In genomic region chr19:43751466-43752220, GRCh38 we compare ENCODE assay signal across 12 cellular contexts. TPM values are rescaled to one million over a fixed set of nuclear protein-coding genes. Genes with fewer than 3 reads are reported as not detected.
DNase-seq lines count a peak whose midpoint lies in the region; ATAC-seq, FAIRE-seq and TF ChIP-seq lines count a peak whose summit lies in the region.
"Had no signal": no experiment of that assay in that cellular context is flagged by ENCODE, and none has a peak within 500 bp of the region (broad histone marks: within the 10 kb centered on the region; RNA-seq: fewer than 3 reads in every experiment).

No MANE protein-coding gene starts in this region.

- H3K36me3 ChIP-seq in mammary epithelial cell (ENCODE audit: insufficient read depth, low read length): peaks cover 29% of the 10 kb centered on the region
- peaks cover 0 to 21% (median 19%) of the 10 kb centered on the region in 3 donors for H3K36me3 ChIP-seq in pancreas

- dilution Hi-C loops in mammary epithelial cell (cut with HindIII; ENCODE audit: low sequenced_read_pairs): no loop called here

- H3K4me1 ChIP-seq in mammary epithelial cell (ENCODE audit: insufficient read depth, low read length) (peaks cover 45% of the 10 kb centered on the region), pancreas (peaks cover 0 to 23% (median 7%) of the 10 kb centered on the region in 3 donors)
- H3K4me1 ChIP-seq: BE2C had no signal

- H2AFZ ChIP-seq in mammary epithelial cell (ENCODE audit: low read depth, low read length): no peak overlapping the region

- H3K4me1 Mint-ChIP-seq in stimulated activated naive CD8-positive, alpha-beta T cell treated with anti-CD3 and anti-CD28 coated beads, Interleukin-15, Interleukin-2, amounts not matched to agents 100 ng/mL and 50 ng/mL, for 24 hours (ENCODE audit: low read depth): peaks cover 64% of the 10 kb centered on the region

- H3K9me3 Mint-ChIP-seq in stimulated activated naive CD8-positive, alpha-beta T cell treated with anti-CD3 and anti-CD28 coated beads, Interleukin-15, Interleukin-2, amounts not matched to agents 100 ng/mL and 50 ng/mL, for 24 hours: no peaks in the 10 kb centered on the region

- H3K4me3 ChIP-seq in mammary epithelial cell (replicated peaks in 1 of 3; ENCODE audit: insufficient read depth in 1 of 3, low read depth in 2 of 3, low read length in 3 of 3) (no peak overlapping the region), pancreas (no peak overlapping the region)

- H3K27ac ChIP-seq in mammary epithelial cell (ENCODE audit: insufficient read depth, low read depth, low read length): peak overlapping the region; percentile 21
- no peak overlapping the region for H3K27ac ChIP-seq in pancreas

- H3K36me3 Mint-ChIP-seq in stimulated activated naive CD8-positive, alpha-beta T cell treated with anti-CD3 and anti-CD28 coated beads, Interleukin-15, Interleukin-2, amounts not matched to agents 100 ng/mL and 50 ng/mL, for 24 hours (ENCODE audit: low read depth): peaks cover 66% of the 10 kb centered on the region

- FAIRE-seq in pancreas (lab: Jason Lieb, UNC): no peak
- FAIRE-seq: islet of Langerhans had no signal

- no peak for DNase-seq in stimulated activated naive CD8-positive, alpha-beta T cell treated with anti-CD3 and anti-CD28 coated beads, Interleukin-15, Interleukin-2, amounts not matched to agents 100 U/mL and 50 U/mL, for 24 hours
- DNase-seq in mammary epithelial cell (peak; percentile 33), pancreas (no peak)
- DNase-seq: activated gamma-delta T cell, BE2C, NCI-H524 treated with DMSO at 0.1 percent for 48 hours had no signal

- BruUV-seq in mammary epithelial cell (replicated peaks; lab: Mats Ljungman, UMichigan): no TSS peak

- peaks cover 64% of the 10 kb centered on the region for H3K79me2 ChIP-seq in mammary epithelial cell (ENCODE audit: insufficient read depth, low read length)

- intact Hi-C loops in mammary epithelial cell (cut with micrococcal nuclease): no loop called here
- intact Hi-C loops in pancreas (cut with DNase I): no loop called here

- 92% methylated on average over 4 of the region's 4 CpGs for WGBS in mammary epithelial cell (ENCODE audit: low coverage, missing lambda C conversion rate)
- WGBS in pancreas, 2 donors: 44 to 48% methylated on average over 4 of the region's 4 CpGs

- in situ Hi-C loops in mammary epithelial cell (cut with MboI; ENCODE audit: low sequenced_read_pairs in 2 of 2): no loop called here

- CTCF ChIA-PET in mammary epithelial cell (lab: Charles Lee; ENCODE audit: low non-redundant PET): interaction anchor here (0.7 kb wide), 1 partner anchor 64 kb away, joined by 7 read pairs; no protein-coding TSS in a partner anchor

- no peak overlapping the region for H3K9ac ChIP-seq in mammary epithelial cell (ENCODE audit: insufficient read depth, low read length)

- no peaks in the 10 kb centered on the region for H3K27me3 ChIP-seq in mammary epithelial cell (ENCODE audit: insufficient read depth, low read length)
- no peaks in the 10 kb centered on the region for H3K27me3 ChIP-seq in pancreas
- H3K27me3 ChIP-seq: BE2C had no signal

- H3K9me3 ChIP-seq in mammary epithelial cell (replicated peaks; ENCODE audit: insufficient read depth, low read length) (no peaks in the 10 kb centered on the region), pancreas (no peaks in the 10 kb centered on the region)
- H3K9me3 ChIP-seq: BE2C had no signal

- peak overlapping the region; percentile 96 for H3K4me3 Mint-ChIP-seq in stimulated activated naive CD8-positive, alpha-beta T cell treated with anti-CD3 and anti-CD28 coated beads, Interleukin-15, Interleukin-2, amounts not matched to agents 100 ng/mL and 50 ng/mL, for 24 hours

- no peaks in the 10 kb centered on the region for H3K27me3 Mint-ChIP-seq in stimulated activated naive CD8-positive, alpha-beta T cell treated with anti-CD3 and anti-CD28 coated beads, Interleukin-15, Interleukin-2, amounts not matched to agents 100 ng/mL and 50 ng/mL, for 24 hours

- no peak for ATAC-seq in stimulated activated naive CD8-positive, alpha-beta T cell treated with anti-CD3 and anti-CD28 coated beads, Interleukin-15, Interleukin-2, amounts not matched to agents 100 U/mL and 50 U/mL, for 24 hours
- ATAC-seq in pancreas (no peak), GM21619 (IDR thresholded peaks at IDR 0.05; ENCODE audit: unreplicated experiment) (no peak), HG03097 (IDR thresholded peaks at IDR 0.05; ENCODE audit: low FRiP score, unreplicated experiment) (no peak)

- no peak overlapping the region for H3K4me2 ChIP-seq in mammary epithelial cell (ENCODE audit: insufficient read depth, low read depth, low read length)

- TF ChIP-seq CTCF in mammary epithelial cell (conservative IDR thresholded peaks at IDR 0.05 in 1 of 2, IDR thresholded peaks at IDR 0.05 in 1 of 2; ENCODE audit: extremely low read depth in 1 of 2, insufficient read depth in 1 of 2, low read depth in 1 of 2, low read length in 2 of 2) (no peak), pancreas (IDR thresholded peaks at IDR 0.05) (no peak)

- peak overlapping the region; percentile 99 for H3K27ac Mint-ChIP-seq in stimulated activated naive CD8-positive, alpha-beta T cell treated with anti-CD3 and anti-CD28 coated beads, Interleukin-15, Interleukin-2, amounts not matched to agents 100 ng/mL and 50 ng/mL, for 24 hours

- H4K20me1 ChIP-seq in mammary epithelial cell (ENCODE audit: insufficient read depth, low read length): no peaks in the 10 kb centered on the region

RNA-seq across cellular contexts. Expression of gene SMG9, which starts 3.1 kb away (rescaled TPM):
- total RNA-seq in mammary epithelial cell (10 to 100 TPM in 1 of 2 donors, 1 to 10 TPM in 1; 7.5 to 62.7 TPM), pancreas (10 to 100 TPM in 3 of 6 donors, 1 to 10 TPM in 3; 6.6 to 20.1 (median 10.5) TPM)
- polyA plus RNA-seq in mammary epithelial cell (19.3 TPM), pancreas (10 to 100 TPM; 22.3 to 23.0 TPM)
- polyA minus RNA-seq in mammary epithelial cell: 46.8 TPM

RNA-seq across cellular contexts. Expression of gene KCNN4, which starts 29.1 kb away (rescaled TPM):
- total RNA-seq in mammary epithelial cell (100 to 1,000 TPM; 104 to 111 TPM), pancreas (1 to 10 TPM in 3 of 6 donors, under 1 TPM in 3; 0.43 to 2.6 (median 0.82) TPM)
- polyA plus RNA-seq in mammary epithelial cell (163 TPM), pancreas (1 to 10 TPM; 1.3 to 1.5 TPM)
- polyA minus RNA-seq in mammary epithelial cell: 112 TPM

RNA-seq across cellular contexts. Expression of gene IRGC, which starts 35.8 kb away (rescaled TPM):
- not detected for total RNA-seq in mammary epithelial cell
- polyA plus RNA-seq in mammary epithelial cell: not detected
- not detected for polyA minus RNA-seq in mammary epithelial cell
- total RNA-seq in pancreas: not detected
- not detected for polyA plus RNA-seq in pancreas
- total RNA-seq: posterior vena cava; T-helper 1 cell treated with Interleukin-12 subunit alpha and Interleukin-12 subunit beta and Interleukin-4 antibody, amounts not matched to agents 30 ng/mL and 1 ng/mL, for 36 hours had no signal

RNA-seq across cellular contexts. Expression of gene LYPD5, which starts 50.6 kb away (rescaled TPM):
- 1 to 10 TPM; 2.2 to 6.1 TPM for total RNA-seq in mammary epithelial cell
- 13.0 TPM for polyA plus RNA-seq in mammary epithelial cell
- polyA minus RNA-seq in mammary epithelial cell: 20.4 TPM
- total RNA-seq in pancreas: 1 to 10 TPM in 1 of 6 donors, under 1 TPM in 5; 0.09 to 1.2 (median 0.24) TPM
- under 1 TPM; 0.42 to 0.49 TPM for polyA plus RNA-seq in pancreas

Comparison
In these comparisons a context has a peak if more than half of its experiments do, and no peak if none do; other contexts are left out.
1. RNA of gene KCNN4, which starts 29.1 kb away (total RNA-seq): 104 to 111 TPM in mammary epithelial cell; 0.43 to 2.6 TPM in pancreas; every median in the first group is over 10 times any median in the second.